In the genomic region with DNA sequence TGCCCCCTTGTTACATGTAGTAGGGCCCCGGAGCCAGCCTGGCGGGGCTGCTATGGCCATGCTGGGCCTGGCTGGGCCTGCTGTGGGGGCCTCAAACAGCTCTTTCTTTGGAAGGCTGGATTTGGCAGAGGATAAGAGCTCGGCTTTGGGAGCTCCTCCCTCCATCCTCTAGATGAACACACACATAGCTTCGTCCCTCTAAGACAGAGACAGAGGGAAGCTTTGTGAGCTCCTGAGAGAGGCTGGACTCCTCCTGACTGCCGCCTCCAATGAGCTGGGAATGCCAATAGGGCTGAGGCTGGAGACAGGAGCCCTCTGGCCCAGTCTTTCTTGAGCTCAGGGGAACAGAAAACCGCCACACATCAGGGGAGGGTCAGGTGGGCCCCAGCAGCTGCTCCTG, we compare ENCODE assay signal across 13 cellular contexts. TPM values are rescaled to one million over a fixed set of nuclear protein-coding genes. Genes with fewer than 3 reads are reported as not detected.
DNase-seq lines count a peak whose midpoint lies in the region; ATAC-seq and TF ChIP-seq lines count a peak whose summit lies in the region.
"Had no signal": no experiment of that assay in that cellular context is flagged by ENCODE, and none has a peak within 500 bp of the region (broad histone marks: within the 10 kb centered on the region; RNA-seq: fewer than 3 reads in every experiment).

No MANE protein-coding gene starts in this region.

- no peak overlapping the region for H3K4me3 Mint-ChIP-seq in T-helper 2 cell treated with Interferon-gamma antibody and Interleukin-4, amounts not matched to agents 5 μg/mL and 100 μg/mL, for 36 hours
- H3K4me3 Mint-ChIP-seq: memory B cell had no signal

- H3K27ac ChIP-seq in esophagus squamous epithelium: peak overlapping the region; percentile 33 to 74 (median 54)
- peak overlapping the region; percentile 62 for H3K27ac ChIP-seq in mesodermal cell (ENCODE audit: low read depth, low read length, severe bottlenecking)

- in situ Hi-C loops in SK-MEL-5 (cut with HindIII; ENCODE audit: low pct_unique_long_range_greater_than_20kb, low sequenced_read_pairs): no loop called here

- intact Hi-C loops in esophagus squamous epithelium (cut with DNase I): no loop called here

- H3K4me1 Mint-ChIP-seq in T-helper 2 cell treated with Interferon-gamma antibody and Interleukin-4, amounts not matched to agents 5 μg/mL and 100 μg/mL, for 36 hours (ENCODE audit: low read depth): no peaks in the 10 kb centered on the region
- H3K4me1 Mint-ChIP-seq: memory B cell had no signal

- H3K27me3 Mint-ChIP-seq in T-helper 2 cell treated with Interferon-gamma antibody and Interleukin-4, amounts not matched to agents 5 μg/mL and 100 μg/mL, for 36 hours (ENCODE audit: low read depth): no peaks in the 10 kb centered on the region
- H3K27me3 Mint-ChIP-seq: memory B cell had no signal

- H3K4me1 ChIP-seq in esophagus squamous epithelium (peaks cover 0 to 33% (median 6%) of the 10 kb centered on the region in 3 donors), mesodermal cell (ENCODE audit: control insufficient read depth, insufficient read depth, low read length, poor library complexity, severe bottlenecking) (peaks cover 29% of the 10 kb centered on the region)

- TF ChIP-seq POLR2A in esophagus squamous epithelium (IDR thresholded peaks at IDR 0.05): no peak

- H3K27me3 ChIP-seq in esophagus squamous epithelium: peaks cover 0 to 3% (median 0%) of the 10 kb centered on the region in 4 donors

- H3K9me3 ChIP-seq in esophagus squamous epithelium (no peaks in the 10 kb centered on the region), mesodermal cell (ENCODE audit: control insufficient read depth, low read length) (no peaks in the 10 kb centered on the region)

- no peak overlapping the region for H3K4me3 ChIP-seq in esophagus squamous epithelium
- no peak overlapping the region for H3K4me3 ChIP-seq in mesodermal cell (ENCODE audit: extremely low read depth, insufficient read depth, low read length, poor library complexity, severe bottlenecking)
- H3K4me3 ChIP-seq: smooth muscle cell had no signal

- ATAC-seq in GM18870 (IDR thresholded peaks at IDR 0.05; ENCODE audit: unreplicated experiment) (no peak), GM21723 (IDR thresholded peaks at IDR 0.05; ENCODE audit: unreplicated experiment) (no peak)

- H3K36me3 ChIP-seq in esophagus squamous epithelium: no peaks in the 10 kb centered on the region
- peaks cover 3% of the 10 kb centered on the region for H3K36me3 ChIP-seq in mesodermal cell (ENCODE audit: control insufficient read depth, insufficient read depth, low read length)

- no peak overlapping the region for H3K27ac Mint-ChIP-seq in T-helper 2 cell treated with Interferon-gamma antibody and Interleukin-4, amounts not matched to agents 5 μg/mL and 100 μg/mL, for 36 hours
- H3K27ac Mint-ChIP-seq: memory B cell had no signal

- DNase-seq in SK-MEL-5 (ENCODE audit: low read depth, low spot score): peak; percentile 96
- DNase-seq in esophagus squamous epithelium (lab: John Stamatoyannopoulos, UW): no peak
- DNase-seq in superior temporal gyrus (ENCODE audit: extremely low spot score): peak; percentile 76
- no peak for DNase-seq in T-helper 2 cell treated with Interferon-gamma antibody and Interleukin-4, amounts not matched to agents 5 μg/mL and 100 μg/mL, for 36 hours (ENCODE audit: low spot score)
- DNase-seq in NCI-H2081 (lab: John Stamatoyannopoulos, UW): no peak
- DNase-seq: activated T-cell treated with anti-CD3 and anti-CD28 coated beads, Interleukin-2, amount 50 U/mL, for 48 hours; COR-L47; NCI-H446 treated with DMSO at 0.1 percent for 48 hours had no signal

- 49% methylated on average over 3 of the region's 6 CpGs; no CpG with 5 or more reads in 1 of the 2 donors for WGBS in esophagus squamous epithelium, 2 donors
- 68 to 78% methylated on average over 5 to 6 of the region's 6 CpGs for WGBS in mesodermal cell (ENCODE audit: insufficient coverage in 2 of 2), 2 experiments

- no peaks in the 10 kb centered on the region for H3K9me3 Mint-ChIP-seq in T-helper 2 cell treated with Interferon-gamma antibody and Interleukin-4, amounts not matched to agents 5 μg/mL and 100 μg/mL, for 36 hours
- H3K9me3 Mint-ChIP-seq: memory B cell had no signal

- H3K36me3 Mint-ChIP-seq in T-helper 2 cell treated with Interferon-gamma antibody and Interleukin-4, amounts not matched to agents 5 μg/mL and 100 μg/mL, for 36 hours (ENCODE audit: low read depth): no peaks in the 10 kb centered on the region

- no peak for TF ChIP-seq CTCF in esophagus squamous epithelium (IDR thresholded peaks at IDR 0.05)

RNA-seq across cellular contexts. Expression of a gene that starts 37.3 kb away (rescaled TPM):
- total RNA-seq in SK-MEL-5 (2014; rRNA removed; shearing (Covaris generic)): 16.6 and 18.9 TPM in 2 replicates
- 35.8 and 43.2 TPM in 2 replicates for polyA plus RNA-seq in SK-MEL-5 (2015; cell fraction: cytosol; rRNA removed)
- polyA plus RNA-seq in SK-MEL-5 (2015; cell fraction: nucleus; rRNA removed): 14.2 and 15.6 TPM in 2 replicates
- total RNA-seq in esophagus squamous epithelium: 10 to 100 TPM; 45.1 to 63.9 (median 52.9) TPM
- 41.4 TPM for polyA plus RNA-seq in mesodermal cell (2013, experiment 1 of 2)
- polyA plus RNA-seq in mesodermal cell (2013, experiment 2 of 2): 35.7 TPM

Comparison
In these comparisons a context has a peak if more than half of its experiments do, and no peak if none do; other contexts are left out.
1. DNase-seq: peak in SK-MEL-5 (single experiment) and superior temporal gyrus (single experiment); none in esophagus squamous epithelium (single experiment), T-helper 2 cell treated with Interferon-gamma antibody and Interleukin-4, amounts not matched to agents 5 μg/mL and 100 μg/mL, for 36 hours (single experiment) and NCI-H2081 (0 of 2).